Comparison of ENCODE assay signal across 28 cellular contexts in the genomic region with DNA sequence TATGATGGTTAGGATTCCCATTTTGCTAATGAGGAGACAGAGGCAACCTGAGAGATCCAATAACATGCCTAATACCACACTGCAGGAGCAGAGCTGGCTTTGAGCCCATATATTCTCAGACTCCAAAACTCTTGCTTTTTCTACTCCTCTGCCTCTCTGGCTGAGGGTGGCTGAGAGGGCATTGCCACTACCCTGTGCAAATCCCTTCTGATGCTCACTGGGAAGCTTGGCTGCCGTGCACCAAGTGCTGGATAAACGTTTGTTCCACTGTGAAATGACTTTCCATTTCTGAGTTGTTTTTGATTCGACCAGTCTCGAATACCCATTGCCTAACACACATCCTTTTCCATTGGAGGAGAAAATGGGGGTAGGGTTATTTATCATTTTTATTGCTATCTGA.
"Had no signal": no experiment of that assay in that cellular context is flagged by ENCODE, and none has a peak within 500 bp of the region (broad histone marks: within the 10 kb centered on the region; RNA-seq: fewer than 3 reads in every experiment).

No MANE protein-coding gene starts in this region.

- DNase-seq: Kasumi-1, KG1, MG63, NCI-H1048, NCI-H1092 treated with DMSO at 0.1 percent for 48 hours, NCI-H1105 treated with DMSO at 0.1 percent for 48 hours, NCI-H1417, NCI-H1436, NCI-H146, NCI-H1694, NCI-H187, NCI-H1930, NCI-H2029 treated with DMSO at 0.1 percent for 48 hours, NCI-H2081 treated with DMSO at 0.1 percent for 48 hours, NCI-H2107, NCI-H2171, NCI-H226, NCI-H446 treated with DMSO at 0.1 percent for 48 hours, NCI-H510A, NCI-H524, NCI-H526, NCI-H774, PC-9, Right ventricle myocardium superior, SHP77 treated with DMSO at 0.1 percent for 48 hours, SK-N-SH, SW 1271 had no signal

- ATAC-seq: Panc1 had no signal
